29 cellular contexts compared by ENCODE assay signal in the genomic region with DNA sequence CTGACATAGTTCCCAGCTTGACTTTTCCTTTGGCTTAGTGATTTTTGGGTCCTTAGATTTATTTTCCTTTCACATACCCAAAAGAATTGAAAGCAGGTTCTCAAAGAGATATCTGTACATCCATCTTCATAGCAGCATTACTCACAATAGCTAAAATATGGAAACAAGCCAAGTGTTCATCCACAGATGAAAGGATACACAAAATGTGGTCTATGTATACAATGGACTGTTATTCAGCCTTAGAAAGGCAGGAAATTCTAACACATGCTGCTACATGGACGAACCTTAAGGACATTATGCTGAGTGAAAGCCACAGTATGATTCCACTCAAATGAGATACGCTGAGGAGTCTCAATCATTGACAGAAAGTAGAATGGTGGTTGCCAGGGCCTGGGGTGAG.
"Had no signal": no experiment of that assay in that cellular context is flagged by ENCODE, and none has a peak within 500 bp of the region (broad histone marks: within the 10 kb centered on the region; RNA-seq: fewer than 3 reads in every experiment).

No MANE protein-coding gene starts in this region.

- H3K36me3 ChIP-seq: cardiac muscle cell, colonic mucosa, esophagus squamous epithelium, gastrocnemius medialis, right atrium auricular region, stomach, thyroid gland, upper lobe of left lung, vagina had no signal

- H3K27me3 Mint-ChIP-seq: activated naive CD8-positive, alpha-beta T cell had no signal

- H3K4me1 ChIP-seq: colonic mucosa, esophagus squamous epithelium, gastrocnemius medialis, right atrium auricular region, stomach, upper lobe of left lung, vagina had no signal

- H3K4me1 Mint-ChIP-seq: stimulated activated memory B cell treated with anti-CD40 and anti-IgM and Interleukin-4, amounts not matched to agents 10 μg/mL and 1 μg/mL and 100 μg/mL, for 72 hours had no signal

- DNase-seq: activated CD4-positive, alpha-beta T cell treated with anti-CD3 and anti-CD28 coated beads for 48 hours; activated CD4-positive, alpha-beta T cell treated with anti-CD3 and anti-CD28 coated beads, Interleukin-2, amount 50 U/mL, for 48 hours; activated CD8-positive, alpha-beta memory T cell treated with anti-CD3 and anti-CD28 coated beads for 24 hours; activated effector memory CD4-positive, alpha-beta T cell treated with Interleukin-2 at 50 U/mL for 16 hours; activated naive CD4-positive, alpha-beta T cell treated with Interleukin-2 at 50 U/mL for 16 hours; anterior cingulate cortex; cerebellar nuclear complex; colonic mucosa; effector CD8-positive, alpha-beta T cell; esophagus squamous epithelium; gastrocnemius medialis; hippocampal formation; kidney; left colon; naive thymus-derived CD8-positive, alpha-beta T cell; stimulated activated CD4-positive, alpha-beta T cell treated with anti-CD3 and anti-CD28 coated beads, Interleukin-1b, Interleukin-23, amount 100 ng/mL, for 48 hours; stimulated activated CD4-positive, alpha-beta T cell treated with anti-CD3 and anti-CD28 coated beads, Interleukin-4, amount 100 ng/mL, for 4 hours; stimulated activated CD8-positive, alpha-beta memory T cell treated with anti-CD3 and anti-CD28 coated beads, Interleukin-4, amount 100 ng/mL, for 48 hours; stomach; thyroid gland; upper lobe of left lung had no signal

- H3K4me3 Mint-ChIP-seq: activated naive CD8-positive, alpha-beta T cell; naive thymus-derived CD8-positive, alpha-beta T cell; stimulated activated memory B cell treated with anti-CD40 and anti-IgM and Interleukin-4, amounts not matched to agents 10 μg/mL and 1 μg/mL and 100 μg/mL, for 72 hours had no signal

- H3K27ac Mint-ChIP-seq: activated naive CD8-positive, alpha-beta T cell; stimulated activated memory B cell treated with anti-CD40 and anti-IgM and Interleukin-4, amounts not matched to agents 10 μg/mL and 1 μg/mL and 100 μg/mL, for 72 hours had no signal

- H3K36me3 Mint-ChIP-seq: activated naive CD8-positive, alpha-beta T cell; naive thymus-derived CD8-positive, alpha-beta T cell; stimulated activated memory B cell treated with anti-CD40 and anti-IgM and Interleukin-4, amounts not matched to agents 10 μg/mL and 1 μg/mL and 100 μg/mL, for 72 hours had no signal

- H3K27ac ChIP-seq: cardiac muscle cell, colonic mucosa, epithelial cell of prostate, esophagus squamous epithelium, gastrocnemius medialis, right atrium auricular region, stomach, thyroid gland, upper lobe of left lung, vagina, VCaP had no signal

- H3K9me3 Mint-ChIP-seq: naive thymus-derived CD8-positive, alpha-beta T cell; stimulated activated memory B cell treated with anti-CD40 and anti-IgM and Interleukin-4, amounts not matched to agents 10 μg/mL and 1 μg/mL and 100 μg/mL, for 72 hours had no signal

- H3K27me3 ChIP-seq: cardiac muscle cell, colonic mucosa, right atrium auricular region, thyroid gland, upper lobe of left lung, vagina had no signal

- H3K4me3 ChIP-seq: cardiac muscle cell, colonic mucosa, esophagus squamous epithelium, gastrocnemius medialis, right atrium auricular region, smooth muscle cell, stomach, thyroid gland, upper lobe of left lung, vagina had no signal

- H3K9me3 ChIP-seq: colonic mucosa, esophagus squamous epithelium, gastrocnemius medialis, right atrium auricular region, stomach, thyroid gland, upper lobe of left lung, vagina had no signal

- H3K4me2 ChIP-seq: smooth muscle cell had no signal
